Comparison of ENCODE assay signal across 2 cellular contexts in genomic region chr11:29263971-29264682, GRCh38.
TF ChIP-seq lines count a peak whose summit lies in the region.

No MANE protein-coding gene starts in this region.

TF ChIP-seq in IMR-90, 13 proteins besides CTCF, POLR2A, EP300 and RAD21:
- TF ChIP-seq MAFK (IDR thresholded peaks at IDR 0.05; ENCODE audit: low read depth, low read length): no peak
- TF ChIP-seq CEBPB (IDR thresholded peaks at IDR 0.05; ENCODE audit: low read depth, low read length): peak; percentile 33
- TF ChIP-seq SMC3 (IDR thresholded peaks at IDR 0.05; ENCODE audit: low read depth, low read length): no peak
- TF ChIP-seq MXI1 (IDR thresholded peaks at IDR 0.05; ENCODE audit: borderline replicate concordance, low read depth, low read length): no peak
TF ChIP-seq in IMR-90: peak in this region for 1.

TF ChIP-seq in liver, 16 proteins besides CTCF, POLR2A, EP300 and RAD21:
- TF ChIP-seq NR2F2 (IDR thresholded peaks at IDR 0.05) (no peak), FOXA1 (IDR thresholded peaks at IDR 0.05) (no peak), YY1 (IDR thresholded peaks at IDR 0.05) (peak; percentile 47), HNF4G (IDR thresholded peaks at IDR 0.05) (no peak), HNF4A (conservative IDR thresholded peaks at IDR 0.05) (peak in 1 of 2 donors; percentile 43), JUND (IDR thresholded peaks at IDR 0.05) (peak in 1 of 2 donors; percentile 12), RXRA (IDR thresholded peaks at IDR 0.05) (peak; percentile 24 to 45)
- TF ChIP-seq, protein P1, sequence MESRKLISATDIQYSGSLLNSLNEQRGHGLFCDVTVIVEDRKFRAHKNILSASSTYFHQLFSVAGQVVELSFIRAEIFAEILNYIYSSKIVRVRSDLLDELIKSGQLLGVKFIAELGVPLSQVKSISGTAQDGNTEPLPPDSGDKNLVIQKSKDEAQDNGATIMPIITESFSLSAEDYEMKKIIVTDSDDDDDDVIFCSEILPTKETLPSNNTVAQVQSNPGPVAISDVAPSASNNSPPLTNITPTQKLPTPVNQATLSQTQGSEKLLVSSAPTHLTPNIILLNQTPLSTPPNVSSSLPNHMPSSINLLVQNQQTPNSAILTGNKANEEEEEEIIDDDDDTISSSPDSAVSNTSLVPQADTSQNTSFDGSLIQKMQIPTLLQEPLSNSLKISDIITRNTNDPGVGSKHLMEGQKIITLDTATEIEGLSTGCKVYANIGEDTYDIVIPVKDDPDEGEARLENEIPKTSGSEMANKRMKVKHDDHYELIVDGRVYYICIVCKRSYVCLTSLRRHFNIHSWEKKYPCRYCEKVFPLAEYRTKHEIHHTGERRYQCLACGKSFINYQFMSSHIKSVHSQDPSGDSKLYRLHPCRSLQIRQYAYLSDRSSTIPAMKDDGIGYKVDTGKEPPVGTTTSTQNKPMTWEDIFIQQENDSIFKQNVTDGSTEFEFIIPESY (IDR thresholded peaks at IDR 0.05): no peak
